In the genomic region with DNA sequence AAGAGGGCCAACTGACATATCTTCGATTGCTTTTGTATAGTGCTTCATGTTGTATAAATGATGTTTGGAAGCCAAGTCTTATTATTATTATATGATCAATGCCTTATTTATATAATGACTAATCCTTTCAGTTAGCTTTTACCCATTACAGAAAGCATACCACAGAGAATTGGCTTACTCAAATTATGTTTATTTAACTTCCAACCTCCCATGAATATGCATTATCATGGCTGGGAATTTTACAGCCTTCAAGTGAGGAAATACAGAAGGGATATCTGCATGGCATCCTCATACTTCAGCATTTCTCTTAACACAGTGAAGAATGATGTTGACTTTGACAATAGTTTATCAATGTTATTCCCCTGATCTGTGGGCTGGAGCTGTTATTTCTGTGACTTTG, we compare ENCODE assay signal across 20 cellular contexts.
DNase-seq lines count a peak whose midpoint lies in the region; ATAC-seq and TF ChIP-seq lines count a peak whose summit lies in the region.
"Had no signal": no experiment of that assay in that cellular context is flagged by ENCODE, and none has a peak within 500 bp of the region (broad histone marks: within the 10 kb centered on the region; RNA-seq: fewer than 3 reads in every experiment).

No MANE protein-coding gene starts in this region.

- 93% methylated on average over 1 of the region's 1 CpG for WGBS in mammary epithelial cell (ENCODE audit: low coverage, missing lambda C conversion rate)

- H3K27ac Mint-ChIP-seq in MCF 10A (ENCODE audit: low read depth, unreplicated experiment) = no peak overlapping the region
- H3K27ac Mint-ChIP-seq: CD14-positive monocyte, H9 had no signal

- no peak overlapping the region for H3K4me3 Mint-ChIP-seq in MCF 10A (ENCODE audit: unreplicated experiment)
- H3K4me3 Mint-ChIP-seq: CD14-positive monocyte, H9 had no signal

- POLR2A ChIA-PET in MCF 10A (lab: Yijun Ruan, JAX) = no interaction called here

- no peak overlapping the region for H3K4me2 ChIP-seq in mammary epithelial cell (ENCODE audit: insufficient read depth, low read depth, low read length)

- BruUV-seq in MCF 10A (replicated peaks; lab: Mats Ljungman, UMichigan) (no TSS peak), mammary epithelial cell (replicated peaks; lab: Mats Ljungman, UMichigan) (no TSS peak)

- CTCF ChIA-PET in MCF 10A (lab: Yijun Ruan, JAX) (no interaction called here), mammary epithelial cell (lab: Charles Lee; ENCODE audit: low non-redundant PET) (no interaction called here)

- no peaks in the 10 kb centered on the region for H3K9me3 Mint-ChIP-seq in MCF 10A (ENCODE audit: unreplicated experiment)
- H3K9me3 Mint-ChIP-seq: H9 had no signal

- no peaks in the 10 kb centered on the region for H3K27me3 Mint-ChIP-seq in MCF 10A (ENCODE audit: insufficient read depth, unreplicated experiment)

- DNase-seq in MCF 10A (ENCODE audit: unreplicated experiment) (peak; percentile 3), breast epithelium (ENCODE audit: low spot score in 2 of 2) (no peak), mammary epithelial cell (peak; percentile 8), foreskin fibroblast (peak; percentile 59 to 63), GOT3 (lab: John Stamatoyannopoulos, UW) (no peak), GM19238 (ENCODE audit: insufficient read length, low spot score) (no peak)
- no peak for DNase-seq in activated naive CD4-positive, alpha-beta T cell treated with anti-CD3 and anti-CD28 coated beads, Interleukin-2, amount 50 U/mL, for 16 hours
- DNase-seq: DMS79; H9; Kasumi-1; MM.1S; NCI-H1092; NCI-H1436 treated with DMSO at 0.1 percent for 48 hours; NCI-H2029 treated with DMSO at 0.1 percent for 48 hours; NCI-H2171; NK-92 treated with Interleukin-12 subunit alpha and Interleukin-12 subunit beta, amount 100 ng/mL, for 24 hours; Right ventricle myocardium superior had no signal

- ATAC-seq in HG03378 (IDR thresholded peaks at IDR 0.05; ENCODE audit: unreplicated experiment) = no peak

- dilution Hi-C loops in mammary epithelial cell (cut with HindIII; ENCODE audit: low sequenced_read_pairs) = no loop called here

- H2AFZ ChIP-seq in mammary epithelial cell (ENCODE audit: low read depth, low read length) = no peak overlapping the region

- no peak for TF ChIP-seq CTCF in MCF 10A (IDR thresholded peaks at IDR 0.05; ENCODE audit: unreplicated experiment)
- TF ChIP-seq CTCF in breast epithelium (IDR thresholded peaks at IDR 0.05) = no peak
- no peak for TF ChIP-seq CTCF in mammary epithelial cell (conservative IDR thresholded peaks at IDR 0.05 in 1 of 2, IDR thresholded peaks at IDR 0.05 in 1 of 2; ENCODE audit: extremely low read depth in 1 of 2, insufficient read depth in 1 of 2, low read depth in 1 of 2, low read length in 2 of 2)
- no peak for TF ChIP-seq CTCF in foreskin fibroblast (IDR thresholded peaks at IDR 0.05; ENCODE audit: low read depth, low read length)

- H3K9ac ChIP-seq in mammary epithelial cell (ENCODE audit: insufficient read depth, low read length) = no peak overlapping the region

- H3K79me2 ChIP-seq in mammary epithelial cell (ENCODE audit: insufficient read depth, low read length) = no peaks in the 10 kb centered on the region

- no peaks in the 10 kb centered on the region for H3K9me3 ChIP-seq in breast epithelium
- H3K9me3 ChIP-seq in mammary epithelial cell (replicated peaks; ENCODE audit: insufficient read depth, low read length) = no peaks in the 10 kb centered on the region

- H3K36me3 ChIP-seq in breast epithelium = no peaks in the 10 kb centered on the region
- H3K36me3 ChIP-seq in mammary epithelial cell (ENCODE audit: insufficient read depth, low read length) = no peaks in the 10 kb centered on the region

- H3K27me3 ChIP-seq in breast epithelium (no peaks in the 10 kb centered on the region), mammary epithelial cell (ENCODE audit: insufficient read depth, low read length) (no peaks in the 10 kb centered on the region)

- intact Hi-C loops in MCF 10A (cut with micrococcal nuclease) (no loop called here), breast epithelium (cut with DNase I; ENCODE audit: low total_unique reads) (loop anchor here (5.0 kb wide), 1 partner anchor 570 kb away; no protein-coding TSS in a partner anchor), mammary epithelial cell (cut with micrococcal nuclease) (no loop called here)

- H3K36me3 Mint-ChIP-seq in MCF 10A (ENCODE audit: insufficient read depth, unreplicated experiment) = no peaks in the 10 kb centered on the region
- H3K36me3 Mint-ChIP-seq: CD14-positive monocyte had no signal

- no peak overlapping the region for H3K27ac ChIP-seq in breast epithelium
- H3K27ac ChIP-seq in mammary epithelial cell (ENCODE audit: insufficient read depth, low read depth, low read length) = no peak overlapping the region
- H3K27ac ChIP-seq: 22Rv1 had no signal

- no peaks in the 10 kb centered on the region for H3K4me1 ChIP-seq in breast epithelium
- H3K4me1 ChIP-seq in mammary epithelial cell (ENCODE audit: insufficient read depth, low read length) = peaks cover 11% of the 10 kb centered on the region

- H4K20me1 ChIP-seq in mammary epithelial cell (ENCODE audit: insufficient read depth, low read length) = no peaks in the 10 kb centered on the region

- TF ChIP-seq POLR2A in breast epithelium (IDR thresholded peaks at IDR 0.05) = no peak

- H3K4me3 ChIP-seq in breast epithelium = no peak overlapping the region
- no peak overlapping the region for H3K4me3 ChIP-seq in mammary epithelial cell (replicated peaks in 1 of 3; ENCODE audit: insufficient read depth in 1 of 3, low read depth in 2 of 3, low read length in 3 of 3)
- H3K4me3 ChIP-seq in foreskin fibroblast (ENCODE audit: low read depth in 1 of 2, low read length in 2 of 2) = no peak overlapping the region

- in situ Hi-C loops in mammary epithelial cell (cut with MboI; ENCODE audit: low sequenced_read_pairs in 2 of 2) = no loop called here

- H3K4me1 Mint-ChIP-seq in MCF 10A (ENCODE audit: insufficient read depth, unreplicated experiment) = peaks cover 5% of the 10 kb centered on the region
- H3K4me1 Mint-ChIP-seq: CD14-positive monocyte had no signal

Comparison
In these comparisons a context has a peak if more than half of its experiments do, and no peak if none do; other contexts are left out.
1. DNase-seq: peak in MCF 10A (single experiment), mammary epithelial cell (single experiment) and foreskin fibroblast (2 of 2); none in breast epithelium (0 of 2), GOT3 (single experiment), activated naive CD4-positive, alpha-beta T cell treated with anti-CD3 and anti-CD28 coated beads, Interleukin-2, amount 50 U/mL, for 16 hours (single experiment) and GM19238 (single experiment).